Comparison of ENCODE assay signal across 1 cellular context in genomic region chr16:75065149-75065807, GRCh38.
TF ChIP-seq lines count a peak whose summit lies in the region.

No MANE protein-coding gene starts in this region.

TF ChIP-seq in GM23338, 12 proteins besides CTCF, POLR2A, EP300 and RAD21 (continued from another document):
- no peak for TF ChIP-seq ZNF462 (CRISPR knock-in tag; IDR thresholded peaks at IDR 0.05)
- no peak for TF ChIP-seq ETS1 (IDR thresholded peaks at IDR 0.05)
- no peak for TF ChIP-seq ZNF331 (CRISPR knock-in tag; IDR thresholded peaks at IDR 0.05; ENCODE audit: low read depth)
